In genomic region chr17:10018461-10018891, GRCh38 we compare ENCODE assay signal across 1 cellular context.
TF ChIP-seq lines count a peak whose summit lies in the region.

No MANE protein-coding gene starts in this region.

TF ChIP-seq in HepG2, 621 proteins besides CTCF, POLR2A, EP300 and RAD21 (continued from another document):
- TF ChIP-seq CEBPZ (IDR thresholded peaks at IDR 0.05; ENCODE audit: low read length) (no peak), MAX (IDR thresholded peaks at IDR 0.05) (no peak), TBX2 (CRISPR knock-in tag; IDR thresholded peaks at IDR 0.05; ENCODE audit: borderline replicate concordance) (no peak), MBNL3 (CRISPR knock-in tag; conservative IDR thresholded peaks at IDR 0.05) (no peak), RCOR2 (CRISPR knock-in tag; IDR thresholded peaks at IDR 0.05) (no peak), ATF7 (IDR thresholded peaks at IDR 0.05) (no peak), ATF7 (CRISPR knock-in tag; IDR thresholded peaks at IDR 0.05) (no peak), ZNF235 (CRISPR knock-in tag; IDR thresholded peaks at IDR 0.05; ENCODE audit: borderline replicate concordance) (no peak), DZIP1 (CRISPR knock-in tag; IDR thresholded peaks at IDR 0.05) (no peak), BRF2 (CRISPR knock-in tag; IDR thresholded peaks at IDR 0.05) (no peak), TEF (CRISPR knock-in tag; IDR thresholded peaks at IDR 0.05) (no peak), TBP (CRISPR knock-in tag; IDR thresholded peaks at IDR 0.05) (no peak), SRSF4 (IDR thresholded peaks at IDR 0.05; ENCODE audit: low read depth, low read length, poor library complexity, severe bottlenecking) (no peak)
